7 cellular contexts compared by ENCODE assay signal in genomic region chr19:45607071-45608029, GRCh38. TPM values are rescaled to one million over a fixed set of nuclear protein-coding genes. Genes with fewer than 3 reads are reported as not detected.
DNase-seq lines count a peak whose midpoint lies in the region; ATAC-seq, FAIRE-seq and TF ChIP-seq lines count a peak whose summit lies in the region.

No MANE protein-coding gene starts in this region.

- peak; percentile 77 for FAIRE-seq in HepG2 (lab: Jason Lieb, UNC)

- H3K9me3 ChIP-seq in duodenal mucosa (ENCODE audit: control insufficient read depth in 1 of 2, low read length in 2 of 2), result no peaks in the 10 kb centered on the region
- H3K9me3 ChIP-seq in HepG2 (ENCODE audit: low read length), result no peaks in the 10 kb centered on the region

- H3K4me3 Mint-ChIP-seq in activated CD4-positive, alpha-beta T cell treated with anti-CD3 and anti-CD28 coated beads, Interleukin-2, amount 10 ng/mL, durations not matched to agents 7 days and 5 days, result no peak overlapping the region

- H3K27me3 Mint-ChIP-seq in activated CD4-positive, alpha-beta T cell treated with anti-CD3 and anti-CD28 coated beads, Interleukin-2, amount 10 ng/mL, durations not matched to agents 7 days and 5 days, result peaks cover 10% of the 10 kb centered on the region

- no peaks in the 10 kb centered on the region for H3K9me3 Mint-ChIP-seq in activated CD4-positive, alpha-beta T cell treated with anti-CD3 and anti-CD28 coated beads, Interleukin-2, amount 10 ng/mL, durations not matched to agents 7 days and 5 days

- POLR2A ChIA-PET in activated CD4-positive, alpha-beta T cell treated with anti-CD3 and anti-CD28 coated beads, Interleukin-2, amount 10 ng/mL, durations not matched to agents 7 days and 5 days (lab: Charles Lee), result no interaction called here
- POLR2A ChIA-PET in HepG2 (lab: Yijun Ruan, JAX), result interaction anchor here (0.8 to 2.5 kb wide), 3 partner anchors 9 to 34 kb away, joined by 3 to 17 read pairs (median 4); partner anchors contain the start of gene EML2

- peak overlapping the region; percentile 89 for H2AFZ ChIP-seq in HepG2 (ENCODE audit: low read length)

- WGBS in HepG2 (ENCODE audit: low lambda C conversion rate), result 19% methylated on average over 19 of the region's 28 CpGs

- H3K36me3 ChIP-seq in duodenal mucosa (ENCODE audit: control insufficient read depth in 1 of 2, insufficient read depth in 2 of 2, low read length in 2 of 2), result peaks cover 5 to 20% of the 10 kb centered on the region in 2 donors
- no peaks in the 10 kb centered on the region for H3K36me3 ChIP-seq in HepG2 (replicated peaks in 1 of 2; ENCODE audit: control insufficient read depth in 1 of 2, insufficient read depth in 2 of 2, low read length in 2 of 2)

- H3K4me1 ChIP-seq in duodenal mucosa (ENCODE audit: control insufficient read depth in 1 of 2, insufficient read depth in 2 of 2, low read length in 2 of 2) (peaks cover 9% of the 10 kb centered on the region in 2 donors), HepG2 (ENCODE audit: insufficient read depth, low read length) (peaks cover 11% of the 10 kb centered on the region; the same call in 1 of the 2 replicates)

- BruUV-seq in HepG2 (replicated peaks; lab: Mats Ljungman, UMichigan), result no TSS peak

- peak overlapping the region; percentile 74 for H3K4me2 ChIP-seq in HepG2 (ENCODE audit: low read depth, low read length)

- TF ChIP-seq CTCF in GM12874 (IDR thresholded peaks at IDR 0.05; ENCODE audit: insufficient read depth, low read depth, low read length) (peak; percentile 88), HepG2 (CRISPR knock-in tag; IDR thresholded peaks at IDR 0.05) (peak; percentile 92)

- TF ChIP-seq POLR2A in HepG2 (IDR thresholded peaks at IDR 0.05; ENCODE audit: insufficient read depth in 1 of 2, low read depth in 2 of 2, low read length in 2 of 2), result peak; percentile 28 to 29; a peak in 1 of 4 replicates

- H3K27ac Mint-ChIP-seq in activated CD4-positive, alpha-beta T cell treated with anti-CD3 and anti-CD28 coated beads, Interleukin-2, amount 10 ng/mL, durations not matched to agents 7 days and 5 days, result peak overlapping the region; percentile 85

- no peaks in the 10 kb centered on the region for H4K20me1 ChIP-seq in HepG2 (ENCODE audit: insufficient read depth, low read length)

- H3K36me3 Mint-ChIP-seq in activated CD4-positive, alpha-beta T cell treated with anti-CD3 and anti-CD28 coated beads, Interleukin-2, amount 10 ng/mL, durations not matched to agents 7 days and 5 days (ENCODE audit: low read depth), result peaks cover 22% of the 10 kb centered on the region

- H3K9ac ChIP-seq in duodenal mucosa (ENCODE audit: low read depth in 1 of 2, low read length in 2 of 2), result peak overlapping the region; percentile 16 to 57
- H3K9ac ChIP-seq in HepG2 (ENCODE audit: insufficient read depth, low read depth, low read length), result peak overlapping the region; percentile 54

- DNase-seq in NCI-H2081 treated with DMSO at 0.1 percent for 48 hours (lab: John Stamatoyannopoulos, UW), result peak; percentile 0
- DNase-seq in activated CD4-positive, alpha-beta T cell treated with anti-CD3 and anti-CD28 coated beads, Interleukin-2, amount 10 ng/mL, durations not matched to agents 7 days and 5 days, result peak; percentile 40
- peak; percentile 60 for DNase-seq in HepG2 (ENCODE audit: low spot score)
- peak; percentile 14 to 42 for DNase-seq in stimulated activated CD4-positive, alpha-beta T cell treated with anti-CD3 and anti-CD28 coated beads, Interleukin-4, amount 100 ng/mL, for 4 hours

- peaks cover 3 to 6% of the 10 kb centered on the region in 2 donors for H3K27me3 ChIP-seq in duodenal mucosa (ENCODE audit: control insufficient read depth in 1 of 2, insufficient read depth in 2 of 2, low read length in 2 of 2)
- peaks cover 0 to 4% of the 10 kb centered on the region in 2 experiments; a peak in 3 of 5 replicates for H3K27me3 ChIP-seq in HepG2 (ENCODE audit: control insufficient read depth in 1 of 2, insufficient read depth in 2 of 2, low read length in 2 of 2)

- ATAC-seq in HepG2, result peak; percentile 82
- ATAC-seq in GM18520 (IDR thresholded peaks at IDR 0.05; ENCODE audit: unreplicated experiment), result no peak

- TF ChIP-seq EP300 in HepG2 (IDR thresholded peaks at IDR 0.05; ENCODE audit: low read depth in 2 of 2, low read length in 2 of 2) (no peak), HepG2 (CRISPR knock-in tag; IDR thresholded peaks at IDR 0.05; ENCODE audit: borderline replicate concordance) (0 out of 2 replicates have a peak, but pooled peaks have one; percentile 6)

- H3K27ac ChIP-seq in duodenal mucosa (ENCODE audit: low read depth, low read length) (no peak overlapping the region), HepG2 (ENCODE audit: extremely low read length, insufficient read depth, low read length) (no peak overlapping the region)

- peaks cover 16% of the 10 kb centered on the region for H3K4me1 Mint-ChIP-seq in activated CD4-positive, alpha-beta T cell treated with anti-CD3 and anti-CD28 coated beads, Interleukin-2, amount 10 ng/mL, durations not matched to agents 7 days and 5 days

- CTCF ChIA-PET in activated CD4-positive, alpha-beta T cell treated with anti-CD3 and anti-CD28 coated beads, Interleukin-2, amount 10 ng/mL, durations not matched to agents 7 days and 5 days (lab: Charles Lee), result interaction anchor here (0.8 to 1.7 kb wide), 7 partner anchors 9 to 168 kb away, joined by 3 to 6 read pairs (median 4); no protein-coding TSS in a partner anchor
- CTCF ChIA-PET in HepG2 (lab: Yijun Ruan, JAX; ENCODE audit: low intra/inter-chr PET ratio, low total read pairs), result interaction anchor here (3.1 kb wide), 1 partner anchor 35 kb away, joined by 45 read pairs; no protein-coding TSS in a partner anchor

- TF ChIP-seq RAD21 in HepG2 (CRISPR knock-in tag; IDR thresholded peaks at IDR 0.05), result peak; percentile 79

- intact Hi-C loops in HepG2 (cut with micrococcal nuclease; ENCODE audit: unreplicated experiment), result loop anchor here (1.0 kb wide), 1 partner anchor 36 kb away; no protein-coding TSS in a partner anchor

- H3K4me3 ChIP-seq in duodenal mucosa (ENCODE audit: low read depth in 1 of 2, low read length in 2 of 2) (peak overlapping the region; percentile 6 to 36), HepG2 (replicated peaks in 1 of 3; ENCODE audit: insufficient read depth in 1 of 3, low read depth in 2 of 3, low read length in 3 of 3) (peak overlapping the region; percentile 36 to 70 (median 47))

- H3K79me2 ChIP-seq in HepG2 (ENCODE audit: insufficient read depth, low read length), result no peaks in the 10 kb centered on the region

- in situ Hi-C loops in HepG2 (cut with HindIII; ENCODE audit: extremely low pct_ligation_motif_present, low pct_unique_long_range_greater_than_20kb), result no loop called here

RNA-seq across cellular contexts. Expression of gene GPR4, which starts 5.3 kb away (rescaled TPM):
- not detected for total RNA-seq in activated CD4-positive, alpha-beta T cell treated with anti-CD3 and anti-CD28 coated beads, Interleukin-2, amount 10 ng/mL, durations not matched to agents 7 days and 5 days
- not detected in 2 replicates for total RNA-seq in HepG2 (2016; rRNA removed; fragmentation: Illumina TruSeq; extraction: Trizol)
- not detected in 2 replicates for total RNA-seq in HepG2 (2016; cell fraction: cytosol; rRNA removed; fragmentation: Illumina TruSeq; extraction: Trizol; ENCODE audit: low read depth)
- not detected in 2 replicates for total RNA-seq in HepG2 (2016; cell fraction: insoluble cytoplasmic fraction; rRNA removed; fragmentation: Illumina TruSeq; extraction: Trizol)
- not detected in 2 replicates for total RNA-seq in HepG2 (2016; cell fraction: membrane; rRNA removed; fragmentation: Illumina TruSeq; extraction: Trizol)
- not detected in 2 replicates for total RNA-seq in HepG2 (2016; cell fraction: nucleus; rRNA removed; fragmentation: Illumina TruSeq; extraction: Trizol)
- polyA plus RNA-seq in HepG2 (2011; rRNA removed), result 0.15 TPM in 1 of 2 replicates, not detected in the other
- not detected in 2 replicates for polyA plus RNA-seq in HepG2 (2011; cell fraction: cytosol; rRNA removed)
- polyA plus RNA-seq in HepG2 (2011; cell fraction: nucleus; rRNA removed), result not detected in 2 replicates
- not detected in 2 replicates for polyA plus RNA-seq in HepG2 (2012)
- polyA plus RNA-seq in HepG2 (2016; cell fraction: cytosol; fragmentation: Illumina TruSeq; extraction: Trizol; ENCODE audit: low read depth), result not detected in 2 replicates
- not detected in 2 replicates for polyA plus RNA-seq in HepG2 (2016; cell fraction: insoluble cytoplasmic fraction; fragmentation: Illumina TruSeq; extraction: Trizol; ENCODE audit: low read depth)
- not detected in 2 replicates for polyA plus RNA-seq in HepG2 (2016; cell fraction: membrane; fragmentation: Illumina TruSeq; extraction: Trizol; ENCODE audit: low read depth)
- polyA plus RNA-seq in HepG2 (2016; cell fraction: nucleus; fragmentation: Illumina TruSeq; extraction: Trizol; ENCODE audit: insufficient read depth, low read depth), result not detected in 2 replicates
- 0.12 TPM in 1 of 2 replicates, not detected in the other for polyA minus RNA-seq in HepG2 (2011; rRNA and poly(A)+ RNA removed; ENCODE audit: low replicate concordance)
- not detected in 2 replicates for polyA minus RNA-seq in HepG2 (2011; cell fraction: cytosol; rRNA and poly(A)+ RNA removed)
- polyA minus RNA-seq in HepG2 (2011; cell fraction: nucleus; rRNA and poly(A)+ RNA removed), result not detected in 2 replicates

RNA-seq across cellular contexts. Expression of gene OPA3, which starts 22.7 kb away (rescaled TPM):
- total RNA-seq in activated CD4-positive, alpha-beta T cell treated with anti-CD3 and anti-CD28 coated beads, Interleukin-2, amount 10 ng/mL, durations not matched to agents 7 days and 5 days, result 10 to 100 TPM; 12.6 to 13.4 TPM
- total RNA-seq in HepG2 (2016; rRNA removed; fragmentation: Illumina TruSeq; extraction: Trizol), result 7.8 and 8.3 TPM in 2 replicates
- 0.81 and 1.1 TPM in 2 replicates for total RNA-seq in HepG2 (2016; cell fraction: cytosol; rRNA removed; fragmentation: Illumina TruSeq; extraction: Trizol; ENCODE audit: low read depth)
- total RNA-seq in HepG2 (2016; cell fraction: insoluble cytoplasmic fraction; rRNA removed; fragmentation: Illumina TruSeq; extraction: Trizol), result 9.0 and 9.2 TPM in 2 replicates
- 3.3 and 3.4 TPM in 2 replicates for total RNA-seq in HepG2 (2016; cell fraction: membrane; rRNA removed; fragmentation: Illumina TruSeq; extraction: Trizol)
- 3.2 and 4.2 TPM in 2 replicates for total RNA-seq in HepG2 (2016; cell fraction: nucleus; rRNA removed; fragmentation: Illumina TruSeq; extraction: Trizol)
- 16.6 and 17.7 TPM in 2 replicates for polyA plus RNA-seq in HepG2 (2011; rRNA removed)
- 13.1 and 15.8 TPM in 2 replicates for polyA plus RNA-seq in HepG2 (2011; cell fraction: cytosol; rRNA removed)
- 7.5 and 8.6 TPM in 2 replicates for polyA plus RNA-seq in HepG2 (2011; cell fraction: nucleus; rRNA removed)
- polyA plus RNA-seq in HepG2 (2012), result 5.2 and 7.4 TPM in 2 replicates
- 0.77 TPM in 2 replicates for polyA plus RNA-seq in HepG2 (2016; cell fraction: cytosol; fragmentation: Illumina TruSeq; extraction: Trizol; ENCODE audit: low read depth)
- polyA plus RNA-seq in HepG2 (2016; cell fraction: insoluble cytoplasmic fraction; fragmentation: Illumina TruSeq; extraction: Trizol; ENCODE audit: low read depth), result 10.0 and 10.6 TPM in 2 replicates
- 1.6 and 2.3 TPM in 2 replicates for polyA plus RNA-seq in HepG2 (2016; cell fraction: membrane; fragmentation: Illumina TruSeq; extraction: Trizol; ENCODE audit: low read depth)
- polyA plus RNA-seq in HepG2 (2016; cell fraction: nucleus; fragmentation: Illumina TruSeq; extraction: Trizol; ENCODE audit: insufficient read depth, low read depth), result 7.8 and 8.0 TPM in 2 replicates
- 21.3 and 30.2 TPM in 2 replicates for polyA minus RNA-seq in HepG2 (2011; rRNA and poly(A)+ RNA removed; ENCODE audit: low replicate concordance)
- polyA minus RNA-seq in HepG2 (2011; cell fraction: cytosol; rRNA and poly(A)+ RNA removed), result 7.1 and 7.5 TPM in 2 replicates
- 2.6 and 3.0 TPM in 2 replicates for polyA minus RNA-seq in HepG2 (2011; cell fraction: nucleus; rRNA and poly(A)+ RNA removed)

RNA-seq across cellular contexts. Expression of gene EML2, which starts 31.8 kb away (rescaled TPM):
- 10 to 100 TPM; 80.7 to 87.3 TPM for total RNA-seq in activated CD4-positive, alpha-beta T cell treated with anti-CD3 and anti-CD28 coated beads, Interleukin-2, amount 10 ng/mL, durations not matched to agents 7 days and 5 days
- 7.3 and 7.6 TPM in 2 replicates for total RNA-seq in HepG2 (2016; rRNA removed; fragmentation: Illumina TruSeq; extraction: Trizol)
- 1.6 and 3.5 TPM in 2 replicates for total RNA-seq in HepG2 (2016; cell fraction: cytosol; rRNA removed; fragmentation: Illumina TruSeq; extraction: Trizol; ENCODE audit: low read depth)
- 4.2 and 9.1 TPM in 2 replicates for total RNA-seq in HepG2 (2016; cell fraction: insoluble cytoplasmic fraction; rRNA removed; fragmentation: Illumina TruSeq; extraction: Trizol)
- total RNA-seq in HepG2 (2016; cell fraction: membrane; rRNA removed; fragmentation: Illumina TruSeq; extraction: Trizol), result 2.2 and 3.2 TPM in 2 replicates
- 8.8 and 13.4 TPM in 2 replicates for total RNA-seq in HepG2 (2016; cell fraction: nucleus; rRNA removed; fragmentation: Illumina TruSeq; extraction: Trizol)
- polyA plus RNA-seq in HepG2 (2011; rRNA removed), result 12.9 and 16.6 TPM in 2 replicates
- polyA plus RNA-seq in HepG2 (2011; cell fraction: cytosol; rRNA removed), result 7.9 and 8.5 TPM in 2 replicates
- polyA plus RNA-seq in HepG2 (2011; cell fraction: nucleus; rRNA removed), result 74.5 and 101 TPM in 2 replicates
- polyA plus RNA-seq in HepG2 (2012), result 10.9 and 17.5 TPM in 2 replicates
- polyA plus RNA-seq in HepG2 (2016; cell fraction: cytosol; fragmentation: Illumina TruSeq; extraction: Trizol; ENCODE audit: low read depth), result 0.88 and 1.0 TPM in 2 replicates
- polyA plus RNA-seq in HepG2 (2016; cell fraction: insoluble cytoplasmic fraction; fragmentation: Illumina TruSeq; extraction: Trizol; ENCODE audit: low read depth), result 3.1 and 4.1 TPM in 2 replicates
- 1.2 and 3.4 TPM in 2 replicates for polyA plus RNA-seq in HepG2 (2016; cell fraction: membrane; fragmentation: Illumina TruSeq; extraction: Trizol; ENCODE audit: low read depth)
- polyA plus RNA-seq in HepG2 (2016; cell fraction: nucleus; fragmentation: Illumina TruSeq; extraction: Trizol; ENCODE audit: insufficient read depth, low read depth), result 25.5 and 27.6 TPM in 2 replicates
- polyA minus RNA-seq in HepG2 (2011; rRNA and poly(A)+ RNA removed; ENCODE audit: low replicate concordance), result 40.9 and 76.3 TPM in 2 replicates
- polyA minus RNA-seq in HepG2 (2011; cell fraction: cytosol; rRNA and poly(A)+ RNA removed), result 13.7 and 15.5 TPM in 2 replicates
- 15.0 and 16.1 TPM in 2 replicates for polyA minus RNA-seq in HepG2 (2011; cell fraction: nucleus; rRNA and poly(A)+ RNA removed)

Comparison
In these comparisons a context has a peak if more than half of its experiments do, and no peak if none do; other contexts are left out.
1. DNase-seq: peak in every context shown above with its lines; median percentile 60 in HepG2; 40 in activated CD4-positive, alpha-beta T cell treated with anti-CD3 and anti-CD28 coated beads, Interleukin-2, amount 10 ng/mL, durations not matched to agents 7 days and 5 days; 28 in stimulated activated CD4-positive, alpha-beta T cell treated with anti-CD3 and anti-CD28 coated beads, Interleukin-4, amount 100 ng/mL, for 4 hours; 0 in NCI-H2081 treated with DMSO at 0.1 percent for 48 hours.
2. RNA of gene EML2, which starts 31.8 kb away (total RNA-seq): 80.7 to 87.3 TPM in activated CD4-positive, alpha-beta T cell treated with anti-CD3 and anti-CD28 coated beads, Interleukin-2, amount 10 ng/mL, durations not matched to agents 7 days and 5 days; 1.6 to 13.4 TPM in HepG2; every median in the first group is over 4 times any median in the second.